Comparison of ENCODE assay signal across 8 cellular contexts in the genomic region with DNA sequence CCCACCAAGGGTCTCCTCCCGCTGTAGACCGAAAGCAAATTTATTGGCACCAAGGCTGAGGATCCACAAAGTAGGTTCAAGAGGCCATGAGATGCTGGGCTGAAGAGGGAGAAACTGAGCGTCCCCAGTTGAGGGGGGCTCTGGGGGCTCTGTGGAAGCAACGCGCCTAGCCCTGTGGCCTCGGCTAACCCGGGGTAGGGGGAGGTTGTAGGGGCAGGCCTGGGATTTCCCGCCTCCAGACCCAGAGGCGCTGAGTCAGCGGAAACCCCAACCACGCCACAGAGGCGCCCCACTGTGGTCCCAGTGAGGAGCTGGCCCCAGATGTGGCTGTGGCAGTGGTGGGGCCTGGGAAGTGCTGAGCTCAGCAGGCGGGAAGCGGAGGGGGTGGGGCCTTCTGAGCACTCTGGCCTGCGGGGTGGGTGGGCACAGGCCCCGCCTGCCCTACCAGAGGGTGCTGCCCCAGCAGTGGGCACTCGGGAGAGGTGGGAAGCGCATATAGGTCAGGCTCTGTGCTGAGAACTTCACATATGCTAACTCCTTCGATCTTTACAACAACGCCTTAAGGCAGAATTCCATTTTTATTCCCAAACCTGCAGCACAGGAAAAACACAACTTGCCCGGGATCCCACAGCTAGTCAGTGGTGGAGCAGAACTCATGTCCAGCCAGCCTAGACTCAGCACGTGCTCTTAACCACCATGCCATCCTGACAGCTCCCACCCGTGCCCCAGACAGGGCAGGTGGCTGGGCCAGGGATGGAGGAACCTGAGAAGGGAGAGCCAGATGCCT. TPM values are rescaled to one million over a fixed set of nuclear protein-coding genes. Genes with fewer than 3 reads are reported as not detected.
A peak's percentile ranks its signal among the peaks of the same experiment; 100 is the strongest.
DNase-seq lines count a peak whose midpoint lies in the region; ATAC-seq and TF ChIP-seq lines count a peak whose summit lies in the region.

No MANE protein-coding gene starts in this region.

- DNase-seq in NCI-H69 (lab: John Stamatoyannopoulos, UW) (peak; percentile 48), activated T-helper 1 cell treated with Interleukin-2 at 50 U/mL for 16 hours (ENCODE audit: low read depth) (peak; percentile 37), psoas muscle (peak; percentile 67 to 79), vagina (ENCODE audit: extremely low spot score in 2 of 2) (no peak)

- H4K20me1 ChIP-seq in DOHH2 (ENCODE audit: control insufficient read depth, insufficient read depth, low read depth, low read length) = no peaks in the 10 kb centered on the region

- H3K9me3 ChIP-seq in DOHH2 (ENCODE audit: control insufficient read depth, insufficient read depth, low read length) (no peaks in the 10 kb centered on the region), gastroesophageal sphincter (no peaks in the 10 kb centered on the region), psoas muscle (no peaks in the 10 kb centered on the region), vagina (no peaks in the 10 kb centered on the region)

- no peaks in the 10 kb centered on the region for H3F3A ChIP-seq in DOHH2 (ENCODE audit: control insufficient read depth, insufficient read depth)

- H3K36me3 ChIP-seq in DOHH2 (ENCODE audit: control insufficient read depth, low read length) (no peaks in the 10 kb centered on the region), gastroesophageal sphincter (no peaks in the 10 kb centered on the region), psoas muscle (ENCODE audit: insufficient read depth in 1 of 2, low read depth in 1 of 2) (no peaks in the 10 kb centered on the region), vagina (no peaks in the 10 kb centered on the region)

- H3K9me2 ChIP-seq in DOHH2 (replicated peaks; ENCODE audit: control insufficient read depth, low read length) = no peaks in the 10 kb centered on the region

- no peak overlapping the region for H3K27ac ChIP-seq in DOHH2 (ENCODE audit: low read depth, low read length)
- peak overlapping the region; percentile 44 to 92 (median 88) for H3K27ac ChIP-seq in gastroesophageal sphincter
- peak overlapping the region; percentile 59 for H3K27ac ChIP-seq in psoas muscle
- peak overlapping the region; percentile 87 for H3K27ac ChIP-seq in vagina

- H3K27me3 ChIP-seq in DOHH2 (ENCODE audit: control insufficient read depth, low read length) (peaks cover 54% of the 10 kb centered on the region), gastroesophageal sphincter (no peaks in the 10 kb centered on the region), psoas muscle (ENCODE audit: insufficient read depth in 3 of 3, low read length in 2 of 3) (no peaks in the 10 kb centered on the region), vagina (no peaks in the 10 kb centered on the region)

- ATAC-seq in gastroesophageal sphincter (peak; percentile 23), psoas muscle (peak in 2 of 4 donors; percentile 35 to 45), GM21423 (IDR thresholded peaks at IDR 0.05; ENCODE audit: unreplicated experiment) (no peak), GM18867 (IDR thresholded peaks at IDR 0.05; ENCODE audit: unreplicated experiment) (no peak)

- TF ChIP-seq CTCF in DOHH2 (IDR thresholded peaks at IDR 0.05; ENCODE audit: low read depth, low read length, poor library complexity, severe bottlenecking) (peak; percentile 36), gastroesophageal sphincter (IDR thresholded peaks at IDR 0.05) (peak in 3 of 4 experiments; percentile 49 to 61 (median 55)), psoas muscle (IDR thresholded peaks at IDR 0.05) (no peak), vagina (IDR thresholded peaks at IDR 0.05) (peak in 2 of 3 experiments; percentile 19 to 22)

- no peak for TF ChIP-seq POLR2A in gastroesophageal sphincter (IDR thresholded peaks at IDR 0.05)
- TF ChIP-seq POLR2A in vagina (IDR thresholded peaks at IDR 0.05) = no peak

- no peaks in the 10 kb centered on the region for H3K79me2 ChIP-seq in DOHH2 (ENCODE audit: control insufficient read depth, low read length)

- intact Hi-C loops in psoas muscle (cut with DNase I) = no loop called here
- intact Hi-C loops in vagina (cut with DNase I) = loop anchor here (10.0 kb wide), 1 partner anchor 120 kb away; no protein-coding TSS in a partner anchor

- H3K4me1 ChIP-seq in DOHH2 (ENCODE audit: control insufficient read depth, low read length) = peaks cover 15% of the 10 kb centered on the region
- H3K4me1 ChIP-seq in gastroesophageal sphincter = peaks cover 5 to 55% (median 46%) of the 10 kb centered on the region in 3 donors
- H3K4me1 ChIP-seq in psoas muscle = peaks cover 20% of the 10 kb centered on the region
- peaks cover 63% of the 10 kb centered on the region for H3K4me1 ChIP-seq in vagina

- no peak overlapping the region for H3K4me2 ChIP-seq in DOHH2 (ENCODE audit: low read length)

- no peak for TF ChIP-seq EP300 in gastroesophageal sphincter (IDR thresholded peaks at IDR 0.05)

- 46% methylated on average over 6 of the region's 23 CpGs; no CpG with 5 or more reads in 1 of the 2 donors for WGBS in gastroesophageal sphincter (ENCODE audit: low coverage in 1 of 2), 2 donors
- 56 to 61% (median 57%) methylated on average over 23 of the region's 23 CpGs for WGBS in psoas muscle, 3 donors

- H3K4me3 ChIP-seq in DOHH2 (ENCODE audit: low read length) = no peak overlapping the region
- H3K4me3 ChIP-seq in gastroesophageal sphincter = peak overlapping the region in 1 of 2 donors; percentile 57
- H3K4me3 ChIP-seq in psoas muscle = peak overlapping the region; percentile 54
- peak overlapping the region in 1 of 2 donors; percentile 51 for H3K4me3 ChIP-seq in vagina

RNA-seq across cellular contexts. Expression of a gene that starts 1.5 kb away (rescaled TPM):
- total RNA-seq in gastroesophageal sphincter = 100 to 1,000 TPM in 3 of 4 donors, 10 to 100 TPM in 1; 67.2 to 169 (median 149) TPM
- total RNA-seq in psoas muscle = 10 to 100 TPM in 1 of 4 donors, 1 to 10 TPM in 3; 6.1 to 14.2 (median 8.4) TPM
- 1 to 10 TPM; 2.9 to 4.1 (median 3.5) TPM for polyA plus RNA-seq in psoas muscle
- total RNA-seq in vagina = 82.3 TPM

RNA-seq across cellular contexts. Expression of a gene that starts 58.9 kb away (rescaled TPM):
- total RNA-seq in gastroesophageal sphincter = 1 to 10 TPM; 1.7 to 6.0 (median 3.2) TPM
- total RNA-seq in psoas muscle = 1 to 10 TPM in 3 of 4 donors, under 1 TPM in 1; 0.61 to 1.8 (median 1.2) TPM
- under 1 TPM; 0.44 to 0.73 (median 0.65) TPM for polyA plus RNA-seq in psoas muscle
- total RNA-seq in vagina = 3.9 TPM

Comparison
In these comparisons a context has a peak if more than half of its experiments do, and no peak if none do; other contexts are left out.
1. DNase-seq: peak in NCI-H69 (single experiment), activated T-helper 1 cell treated with Interleukin-2 at 50 U/mL for 16 hours (single experiment) and psoas muscle (2 of 2); none in vagina (0 of 2).